Comparison of ENCODE assay signal across 12 cellular contexts in genomic region chr10:14749051-14749809, GRCh38. TPM values are rescaled to one million over a fixed set of nuclear protein-coding genes. Genes with fewer than 3 reads are reported as not detected.
DNase-seq lines count a peak whose midpoint lies in the region; ATAC-seq and TF ChIP-seq lines count a peak whose summit lies in the region.
"Had no signal": no experiment of that assay in that cellular context is flagged by ENCODE, and none has a peak within 500 bp of the region (broad histone marks: within the 10 kb centered on the region; RNA-seq: fewer than 3 reads in every experiment).

No MANE protein-coding gene starts in this region.

- no peaks in the 10 kb centered on the region for H3K9me3 ChIP-seq in cardiac muscle cell (ENCODE audit: low read depth)
- H3K9me3 ChIP-seq in mammary epithelial cell (replicated peaks; ENCODE audit: insufficient read depth, low read length): no peaks in the 10 kb centered on the region
- H3K9me3 ChIP-seq in mesenchymal stem cell (ENCODE audit: control insufficient read depth, low read length): peaks cover 5% of the 10 kb centered on the region
- no peaks in the 10 kb centered on the region for H3K9me3 ChIP-seq in uterus
- H3K9me3 ChIP-seq in testis: no peaks in the 10 kb centered on the region

- no peak overlapping the region for H3K9ac ChIP-seq in mammary epithelial cell (ENCODE audit: insufficient read depth, low read length)
- H3K9ac ChIP-seq in mesenchymal stem cell (ENCODE audit: low read length): peak overlapping the region; percentile 1

- CTCF ChIA-PET in mammary epithelial cell (lab: Charles Lee; ENCODE audit: low non-redundant PET): no interaction called here

- TF ChIP-seq POLR2A in uterus (IDR thresholded peaks at IDR 0.05) (no peak), testis (IDR thresholded peaks at IDR 0.05) (no peak)

- H3K27me3 ChIP-seq in cardiac muscle cell (no peaks in the 10 kb centered on the region), mammary epithelial cell (ENCODE audit: insufficient read depth, low read length) (no peaks in the 10 kb centered on the region), mesenchymal stem cell (ENCODE audit: control insufficient read depth in 1 of 2, insufficient read depth in 1 of 2, low read length in 2 of 2) (peaks cover 0 to 3% of the 10 kb centered on the region in 2 experiments), uterus (no peaks in the 10 kb centered on the region), testis (no peaks in the 10 kb centered on the region)

- H3K27ac ChIP-seq in cardiac muscle cell: peak overlapping the region; percentile 27
- H3K27ac ChIP-seq in mammary epithelial cell (ENCODE audit: insufficient read depth, low read depth, low read length): no peak overlapping the region
- H3K27ac ChIP-seq in mesenchymal stem cell (ENCODE audit: low read length, poor library complexity, severe bottlenecking): no peak overlapping the region
- H3K27ac ChIP-seq in uterus: peak overlapping the region; percentile 19 to 25
- no peak overlapping the region for H3K27ac ChIP-seq in testis

- H3K36me3 ChIP-seq in cardiac muscle cell (no peaks in the 10 kb centered on the region), mammary epithelial cell (ENCODE audit: insufficient read depth, low read length) (no peaks in the 10 kb centered on the region), mesenchymal stem cell (ENCODE audit: control insufficient read depth in 1 of 2, insufficient read depth in 2 of 2, low read depth in 1 of 2, low read length in 2 of 2) (no peaks in the 10 kb centered on the region), uterus (no peaks in the 10 kb centered on the region), testis (ENCODE audit: low read depth, missing control alignments) (no peaks in the 10 kb centered on the region)

- H2BK5ac ChIP-seq in mesenchymal stem cell (ENCODE audit: low read depth, low read length, poor library complexity, severe bottlenecking): no peak overlapping the region

- no peak for ATAC-seq in Right ventricle myocardium superior (ENCODE audit: poor library complexity)
- no peak for ATAC-seq in HG03108 (IDR thresholded peaks at IDR 0.05; ENCODE audit: unreplicated experiment)
- ATAC-seq: activated naive CD8-positive, alpha-beta T cell treated with anti-CD3 and anti-CD28 coated beads, Interleukin-2, amount 50 U/mL, for 24 hours had no signal

- H2BK15ac ChIP-seq in mesenchymal stem cell (ENCODE audit: low read depth, poor library complexity, severe bottlenecking): no peak overlapping the region

- H3K4me2 ChIP-seq in mammary epithelial cell (ENCODE audit: insufficient read depth, low read depth, low read length) (no peak overlapping the region), mesenchymal stem cell (ENCODE audit: low read length, poor library complexity, severe bottlenecking) (no peak overlapping the region)

- BruUV-seq in mammary epithelial cell (replicated peaks; lab: Mats Ljungman, UMichigan): no TSS peak

- H3K18ac ChIP-seq in mesenchymal stem cell (ENCODE audit: low read depth in 1 of 2, low read length in 2 of 2): no peak overlapping the region

- H2AFZ ChIP-seq in mammary epithelial cell (ENCODE audit: low read depth, low read length) (peak overlapping the region; percentile 17), mesenchymal stem cell (ENCODE audit: low read depth, low read length) (no peak overlapping the region)

- WGBS in mammary epithelial cell (ENCODE audit: low coverage, missing lambda C conversion rate): 28% methylated on average over 11 of the region's 11 CpGs
- WGBS in mesenchymal stem cell: 75% methylated on average over 11 of the region's 11 CpGs
- 67 to 72% methylated on average over 11 of the region's 11 CpGs for WGBS in testis, 2 donors

- no peak overlapping the region for H2AK5ac ChIP-seq in mesenchymal stem cell (ENCODE audit: low read length, severe bottlenecking)

- in situ Hi-C loops in mammary epithelial cell (cut with MboI; ENCODE audit: low sequenced_read_pairs in 2 of 2): no loop called here

- no peak overlapping the region for H3K14ac ChIP-seq in mesenchymal stem cell (ENCODE audit: low read length in 2 of 2)

- no peak overlapping the region for H2BK12ac ChIP-seq in mesenchymal stem cell (ENCODE audit: low read length in 2 of 2)

- no peak overlapping the region for H2BK120ac ChIP-seq in mesenchymal stem cell (ENCODE audit: low read depth, low read length)

- no peaks in the 10 kb centered on the region for H3K79me1 ChIP-seq in mesenchymal stem cell (replicated peaks; ENCODE audit: low read length, poor library complexity, severe bottlenecking)

- H3K23ac ChIP-seq in mesenchymal stem cell (ENCODE audit: low read length in 2 of 2): no peak overlapping the region

- dilution Hi-C loops in mammary epithelial cell (cut with HindIII; ENCODE audit: low sequenced_read_pairs): no loop called here

- H4K20me1 ChIP-seq in mammary epithelial cell (ENCODE audit: insufficient read depth, low read length): no peaks in the 10 kb centered on the region

- no peaks in the 10 kb centered on the region for H3K79me2 ChIP-seq in mammary epithelial cell (ENCODE audit: insufficient read depth, low read length)

- DNase-seq in cardiac muscle cell (ENCODE audit: low read depth in 1 of 2, low spot score in 1 of 2) (peak in 1 of 2 donors; percentile 26), Right ventricle myocardium superior (no peak), mammary epithelial cell (no peak), mesenchymal stem cell (no peak), uterus (no peak), testis (no peak)
- no peak for DNase-seq in stimulated activated CD4-positive, alpha-beta T cell treated with anti-CD3 and anti-CD28 coated beads, Interleukin-2, amount 100 ng/mL, for 24 hours
- DNase-seq: activated CD4-positive, CD25-positive, alpha-beta regulatory T cell treated with anti-CD3 and anti-CD28 coated beads, Interleukin-2, amount 50 U/mL, for 72 hours; activated naive CD8-positive, alpha-beta T cell treated with anti-CD3 and anti-CD28 coated beads, Interleukin-2, amount 50 U/mL, for 24 hours; MM.1S had no signal

- H3K4me3 ChIP-seq in cardiac muscle cell (no peak overlapping the region), mammary epithelial cell (replicated peaks in 1 of 3; ENCODE audit: insufficient read depth in 1 of 3, low read depth in 2 of 3, low read length in 3 of 3) (no peak overlapping the region), mesenchymal stem cell (ENCODE audit: insufficient read depth in 1 of 2, low read depth in 1 of 2, low read length in 2 of 2) (no peak overlapping the region), uterus (no peak overlapping the region), testis (no peak overlapping the region)
- H3K4me3 ChIP-seq: lung had no signal

- H3K4me1 ChIP-seq in cardiac muscle cell (ENCODE audit: low read depth) (peaks cover 8% of the 10 kb centered on the region), mammary epithelial cell (ENCODE audit: insufficient read depth, low read length) (no peaks in the 10 kb centered on the region), mesenchymal stem cell (ENCODE audit: control insufficient read depth, insufficient read depth, low read depth, low read length) (no peaks in the 10 kb centered on the region), uterus (no peaks in the 10 kb centered on the region), testis (peaks cover 5% of the 10 kb centered on the region)

- no peak for TF ChIP-seq CTCF in cardiac muscle cell (IDR thresholded peaks at IDR 0.05; ENCODE audit: low read depth, low read length)
- TF ChIP-seq CTCF in mammary epithelial cell (conservative IDR thresholded peaks at IDR 0.05 in 1 of 2, IDR thresholded peaks at IDR 0.05 in 1 of 2; ENCODE audit: extremely low read depth in 1 of 2, insufficient read depth in 1 of 2, low read depth in 1 of 2, low read length in 2 of 2): no peak
- no peak for TF ChIP-seq CTCF in uterus (IDR thresholded peaks at IDR 0.05)
- TF ChIP-seq CTCF in testis (IDR thresholded peaks at IDR 0.05): no peak

- H3K4ac ChIP-seq in mesenchymal stem cell (ENCODE audit: low read depth in 1 of 2, low read length in 2 of 2): no peak overlapping the region

- no peak overlapping the region for H4K91ac ChIP-seq in mesenchymal stem cell (ENCODE audit: low read length)

- no peak overlapping the region for H4K8ac ChIP-seq in mesenchymal stem cell (ENCODE audit: low read length)

- intact Hi-C loops in Right ventricle myocardium superior (cut with DNase I): no loop called here
- intact Hi-C loops in mammary epithelial cell (cut with micrococcal nuclease): no loop called here
- intact Hi-C loops in uterus (cut with DNase I; ENCODE audit: low total_unique reads): no loop called here
- intact Hi-C loops in testis (cut with DNase I; ENCODE audit: low total_unique reads): no loop called here

RNA-seq across cellular contexts. Expression of gene FAM107B, which starts 25.5 kb away (rescaled TPM):
- total RNA-seq in cardiac muscle cell: 6.0 TPM in 2 replicates
- 9.6 and 12.8 TPM in 2 replicates for polyA plus RNA-seq in cardiac muscle cell
- 3.3 TPM for total RNA-seq in Right ventricle myocardium superior
- total RNA-seq in mammary epithelial cell: 1 to 10 TPM; 2.7 to 4.2 TPM
- 4.1 TPM for polyA plus RNA-seq in mammary epithelial cell
- 0.98 TPM for polyA minus RNA-seq in mammary epithelial cell
- 12.2 TPM for polyA plus RNA-seq in mesenchymal stem cell (2013, experiment 1 of 2)
- polyA plus RNA-seq in mesenchymal stem cell (2013, experiment 2 of 2): 12.0 TPM
- 10 to 100 TPM; 24.1 to 69.7 (median 43.2) TPM for total RNA-seq in uterus
- 10 to 100 TPM; 71.7 to 82.8 TPM for total RNA-seq in testis
- polyA plus RNA-seq in testis (ENCODE audit: insufficient read depth, low read depth, low replicate concordance): 89.5 TPM

Comparison
In these comparisons a context has a peak if more than half of its experiments do, and no peak if none do; other contexts are left out.
1. H3K27ac ChIP-seq: peak in cardiac muscle cell (single experiment) and uterus (2 of 2); none in mammary epithelial cell (single experiment), mesenchymal stem cell (single experiment) and testis (0 of 2).